In genomic region chr14:100884456-100884855, GRCh38 we compare ENCODE assay signal across 19 cellular contexts. TPM values are rescaled to one million over a fixed set of nuclear protein-coding genes. Genes with fewer than 3 reads are reported as not detected.
DNase-seq lines count a peak whose midpoint lies in the region; ATAC-seq and TF ChIP-seq lines count a peak whose summit lies in the region.
"Had no signal": no experiment of that assay in that cellular context is flagged by ENCODE, and none has a peak within 500 bp of the region (broad histone marks: within the 10 kb centered on the region; RNA-seq: fewer than 3 reads in every experiment).

No MANE protein-coding gene starts in this region.

- H3K4me3 ChIP-seq in neural progenitor cell (no peak overlapping the region), upper lobe of right lung (no peak overlapping the region)
- H3K4me3 ChIP-seq: GM12878 had no signal

- no peak for TF ChIP-seq CTCF in glutamatergic neuron (IDR thresholded peaks at IDR 0.05; ENCODE audit: partially characterized antibody, unreplicated experiment)
- TF ChIP-seq CTCF in neural progenitor cell (IDR thresholded peaks at IDR 0.05), result no peak
- no peak for TF ChIP-seq CTCF in upper lobe of right lung (IDR thresholded peaks at IDR 0.05)

- H3F3A ChIP-seq in neural progenitor cell (ENCODE audit: low read depth), result no peaks in the 10 kb centered on the region

- no peaks in the 10 kb centered on the region for H3K79me2 ChIP-seq in neural progenitor cell (ENCODE audit: low read depth)

- H3K4me1 ChIP-seq in neural progenitor cell, result peaks cover 21% of the 10 kb centered on the region
- no peaks in the 10 kb centered on the region for H3K4me1 ChIP-seq in upper lobe of right lung

- H3K36me3 Mint-ChIP-seq in glutamatergic neuron (ENCODE audit: unreplicated experiment), result peaks cover 30% of the 10 kb centered on the region
- H3K36me3 Mint-ChIP-seq in neural progenitor cell, result no peaks in the 10 kb centered on the region
- H3K36me3 Mint-ChIP-seq: CD4-positive, alpha-beta memory T cell had no signal

- H3K4me3 Mint-ChIP-seq in glutamatergic neuron (ENCODE audit: unreplicated experiment) (no peak overlapping the region), neural progenitor cell (no peak overlapping the region)
- H3K4me3 Mint-ChIP-seq: B cell; CD4-positive, alpha-beta memory T cell; H9 had no signal

- H3K4me2 ChIP-seq in neural progenitor cell, result no peak overlapping the region

- H3K9me3 ChIP-seq in neural progenitor cell (ENCODE audit: low read depth) (no peaks in the 10 kb centered on the region), upper lobe of right lung (no peaks in the 10 kb centered on the region)

- no peaks in the 10 kb centered on the region for H4K20me1 ChIP-seq in neural progenitor cell (ENCODE audit: low read depth)

- no peak overlapping the region for H3K27ac Mint-ChIP-seq in glutamatergic neuron (ENCODE audit: unreplicated experiment)
- H3K27ac Mint-ChIP-seq in neural progenitor cell, result peak overlapping the region; percentile 30
- H3K27ac Mint-ChIP-seq: B cell; CD4-positive, alpha-beta memory T cell; H9 had no signal

- DNase-seq in cardiac septum (ENCODE audit: low spot score) (peak; percentile 50), Right ventricle myocardium superior (no peak), glutamatergic neuron (peak; percentile 3), neural progenitor cell (ENCODE audit: low spot score) (no peak), upper lobe of right lung (peak; percentile 35), NCI-H2081 (lab: John Stamatoyannopoulos, UW) (no peak), foreskin melanocyte (no peak)
- DNase-seq: ACHN; C1 segment of cervical spinal cord; CD4-positive, alpha-beta memory T cell; DMS79; GOT3; H9 had no signal

- H3K27ac ChIP-seq in neural progenitor cell (no peak overlapping the region), upper lobe of right lung (no peak overlapping the region)

- H3K27me3 ChIP-seq in neural progenitor cell (no peaks in the 10 kb centered on the region), upper lobe of right lung (no peaks in the 10 kb centered on the region)

- no peak overlapping the region for H2AFZ ChIP-seq in neural progenitor cell (replicated peaks)

- no peaks in the 10 kb centered on the region for H3K36me3 ChIP-seq in neural progenitor cell
- no peaks in the 10 kb centered on the region for H3K36me3 ChIP-seq in upper lobe of right lung

- intact Hi-C loops in cardiac septum (cut with DNase I) (no loop called here), Right ventricle myocardium superior (cut with DNase I) (no loop called here), upper lobe of right lung (cut with DNase I) (no loop called here)

- ATAC-seq in Right ventricle myocardium superior (ENCODE audit: poor library complexity) (no peak), upper lobe of right lung (no peak), HG02588 (IDR thresholded peaks at IDR 0.05; ENCODE audit: unreplicated experiment) (no peak)
- ATAC-seq: GM12878, HepG2 had no signal

- H3K27me3 Mint-ChIP-seq in glutamatergic neuron (ENCODE audit: unreplicated experiment) (peaks cover 3% of the 10 kb centered on the region), neural progenitor cell (ENCODE audit: insufficient read depth, low read depth) (no peaks in the 10 kb centered on the region)
- H3K27me3 Mint-ChIP-seq: B cell had no signal

- H3K9ac ChIP-seq in neural progenitor cell, result no peak overlapping the region

- H3K9me3 Mint-ChIP-seq in glutamatergic neuron (ENCODE audit: unreplicated experiment), result peaks cover 15% of the 10 kb centered on the region
- H3K9me3 Mint-ChIP-seq in neural progenitor cell, result peaks cover 36% of the 10 kb centered on the region

- H3K4me1 Mint-ChIP-seq in glutamatergic neuron (ENCODE audit: low read depth, unreplicated experiment), result peaks cover 4% of the 10 kb centered on the region
- peaks cover 9% of the 10 kb centered on the region for H3K4me1 Mint-ChIP-seq in neural progenitor cell
- H3K4me1 Mint-ChIP-seq: B cell; CD4-positive, alpha-beta memory T cell had no signal

RNA-seq across cellular contexts. Expression of gene RTL1, which starts 19.1 kb away (rescaled TPM):
- total RNA-seq in cardiac septum (not detected), Right ventricle myocardium superior (not detected), glutamatergic neuron (ENCODE audit: unreplicated experiment) (not detected), neural progenitor cell (ENCODE audit: low replicate concordance) (0.15 and 0.65 TPM in 2 replicates), upper lobe of right lung (not detected)
- total RNA-seq: B cell; CD4-positive, alpha-beta memory T cell; G401; GM12878; H9; HepG2 had no signal

RNA-seq across cellular contexts. Expression of gene MEG3, which starts 58.5 kb away (rescaled TPM):
- 25.4 TPM for total RNA-seq in cardiac septum
- total RNA-seq in Right ventricle myocardium superior, result 24.7 TPM
- 0.22 TPM for total RNA-seq in glutamatergic neuron (ENCODE audit: unreplicated experiment)
- total RNA-seq in neural progenitor cell (ENCODE audit: low replicate concordance), result 7.3 and 10.6 TPM in 2 replicates
- 15.6 TPM for total RNA-seq in upper lobe of right lung
- total RNA-seq: A172; B cell; CD4-positive, alpha-beta memory T cell; HepG2 had no signal

Comparison
In these comparisons a context has a peak if more than half of its experiments do, and no peak if none do; other contexts are left out.
1. DNase-seq: peak in cardiac septum (single experiment), glutamatergic neuron (single experiment) and upper lobe of right lung (single experiment); none in Right ventricle myocardium superior (single experiment), neural progenitor cell (single experiment), NCI-H2081 (0 of 2) and foreskin melanocyte (single experiment).